9 cellular contexts compared by ENCODE assay signal in the genomic region with DNA sequence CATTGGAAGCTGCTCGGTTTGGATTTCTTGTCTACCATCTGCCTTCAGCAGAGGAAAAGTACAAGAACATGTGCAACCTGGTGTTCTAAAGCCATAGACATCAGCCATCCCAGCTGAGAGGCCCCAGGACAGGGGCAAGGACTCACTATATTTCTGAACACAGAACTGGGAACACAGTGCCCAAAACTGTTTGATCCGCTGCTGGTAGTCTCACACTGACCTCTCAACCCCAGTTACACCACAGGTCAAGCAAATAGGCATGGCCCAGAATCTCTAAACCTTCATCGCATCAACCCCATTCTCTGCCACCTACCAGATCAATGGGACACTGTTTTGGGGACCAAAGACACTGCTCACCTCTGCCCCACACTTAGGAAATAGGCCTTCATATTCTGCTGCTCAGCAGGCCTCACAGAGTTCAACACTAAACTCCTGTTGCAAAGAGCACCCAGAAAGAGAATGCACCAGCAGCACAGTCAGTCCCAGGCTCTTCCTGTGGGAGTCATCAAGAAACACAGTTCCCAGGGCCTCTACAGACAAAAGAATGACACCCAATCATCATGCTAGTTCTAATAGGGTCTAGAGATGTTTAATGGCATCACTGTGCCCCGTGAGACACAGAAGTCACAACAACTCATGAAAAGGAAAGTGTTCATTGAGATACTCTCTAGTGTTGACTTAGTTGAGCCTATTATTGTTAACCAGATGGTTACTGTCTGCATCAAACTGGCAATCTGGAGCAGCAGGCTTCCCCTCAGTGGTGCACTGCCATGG. TPM values are rescaled to one million over a fixed set of nuclear protein-coding genes. Genes with fewer than 3 reads are reported as not detected.
A peak's percentile ranks its signal among the peaks of the same experiment; 100 is the strongest.
DNase-seq lines count a peak whose midpoint lies in the region; ATAC-seq and TF ChIP-seq lines count a peak whose summit lies in the region.
"Had no signal": no experiment of that assay in that cellular context is flagged by ENCODE, and none has a peak within 500 bp of the region (broad histone marks: within the 10 kb centered on the region; RNA-seq: fewer than 3 reads in every experiment).

No MANE protein-coding gene starts in this region.

- no peaks in the 10 kb centered on the region for H3K9me3 ChIP-seq in hepatocyte (ENCODE audit: low read depth)
- H3K9me3 ChIP-seq in suprapubic skin, result no peaks in the 10 kb centered on the region

- CTCF ChIA-PET in activated CD8-positive, alpha-beta memory T cell treated with anti-CD3 and anti-CD28 coated beads, Interleukin-2, amount 10 ng/mL, durations not matched to agents 7 days and 5 days (lab: Charles Lee), result interaction anchor here (0.5 to 4.0 kb wide), 6 partner anchors 9 to 104 kb away, joined by 3 to 43 read pairs (median 14); partner anchors contain the start of gene HNRNPA0

- no peak for TF ChIP-seq EP300 in suprapubic skin (IDR thresholded peaks at IDR 0.05)

- no peak for ATAC-seq in activated CD8-positive, alpha-beta memory T cell treated with anti-CD3 and anti-CD28 coated beads, Interleukin-2, amount 10 ng/mL, durations not matched to agents 7 days and 5 days
- ATAC-seq in stimulated activated naive CD8-positive, alpha-beta T cell treated with anti-CD3 and anti-CD28 coated beads, Interleukin-15, amount 100 ng/mL, for 72 hours, result no peak
- ATAC-seq in GM21786 (IDR thresholded peaks at IDR 0.05; ENCODE audit: unreplicated experiment), result no peak

- H3K27ac Mint-ChIP-seq in activated CD8-positive, alpha-beta memory T cell treated with anti-CD3 and anti-CD28 coated beads, Interleukin-2, amount 10 ng/mL, durations not matched to agents 7 days and 5 days, result peak overlapping the region; percentile 23
- no peak overlapping the region for H3K27ac Mint-ChIP-seq in stimulated activated naive CD8-positive, alpha-beta T cell treated with anti-CD3 and anti-CD28 coated beads, Interleukin-15, amount 100 ng/mL, for 72 hours
- no peak overlapping the region for H3K27ac Mint-ChIP-seq in glutamatergic neuron (ENCODE audit: unreplicated experiment)

- no peak for TF ChIP-seq CTCF in hepatocyte (IDR thresholded peaks at IDR 0.05; ENCODE audit: poor library complexity)
- no peak for TF ChIP-seq CTCF in suprapubic skin (IDR thresholded peaks at IDR 0.05)
- TF ChIP-seq CTCF in glutamatergic neuron (IDR thresholded peaks at IDR 0.05; ENCODE audit: partially characterized antibody, unreplicated experiment), result no peak

- no peaks in the 10 kb centered on the region for H4K20me1 ChIP-seq in hepatocyte (ENCODE audit: insufficient read depth, poor library complexity, severe bottlenecking)

- H3K27me3 ChIP-seq in hepatocyte (no peaks in the 10 kb centered on the region), suprapubic skin (no peaks in the 10 kb centered on the region)

- H3K4me1 ChIP-seq in hepatocyte (ENCODE audit: insufficient read depth), result peaks cover 18% of the 10 kb centered on the region
- peaks cover 26% of the 10 kb centered on the region for H3K4me1 ChIP-seq in suprapubic skin

- no peak for TF ChIP-seq POLR2A in suprapubic skin (IDR thresholded peaks at IDR 0.05)

- H3K4me3 Mint-ChIP-seq in activated CD8-positive, alpha-beta memory T cell treated with anti-CD3 and anti-CD28 coated beads, Interleukin-2, amount 10 ng/mL, durations not matched to agents 7 days and 5 days, result no peak overlapping the region
- no peak overlapping the region for H3K4me3 Mint-ChIP-seq in stimulated activated naive CD8-positive, alpha-beta T cell treated with anti-CD3 and anti-CD28 coated beads, Interleukin-15, amount 100 ng/mL, for 72 hours
- H3K4me3 Mint-ChIP-seq in glutamatergic neuron (ENCODE audit: unreplicated experiment), result no peak overlapping the region

- peaks cover 25% of the 10 kb centered on the region for H3K79me2 ChIP-seq in hepatocyte

- no peaks in the 10 kb centered on the region for H3K36me3 ChIP-seq in hepatocyte (replicated peaks; ENCODE audit: insufficient read depth, low read depth)
- no peaks in the 10 kb centered on the region for H3K36me3 ChIP-seq in suprapubic skin

- H2AFZ ChIP-seq in hepatocyte, result peak overlapping the region; percentile 96

- H3K4me3 ChIP-seq in hepatocyte (peak overlapping the region; percentile 43), suprapubic skin (peak overlapping the region; percentile 50)

- WGBS in hepatocyte (ENCODE audit: low lambda C conversion rate, missing lambda C conversion rate), result 74% methylated on average over 4 of the region's 4 CpGs
- WGBS in suprapubic skin, result 96% methylated on average over 4 of the region's 4 CpGs

- no peaks in the 10 kb centered on the region for H3K27me3 Mint-ChIP-seq in activated CD8-positive, alpha-beta memory T cell treated with anti-CD3 and anti-CD28 coated beads, Interleukin-2, amount 10 ng/mL, durations not matched to agents 7 days and 5 days
- H3K27me3 Mint-ChIP-seq in stimulated activated naive CD8-positive, alpha-beta T cell treated with anti-CD3 and anti-CD28 coated beads, Interleukin-15, amount 100 ng/mL, for 72 hours, result no peaks in the 10 kb centered on the region
- no peaks in the 10 kb centered on the region for H3K27me3 Mint-ChIP-seq in glutamatergic neuron (ENCODE audit: unreplicated experiment)

- no peaks in the 10 kb centered on the region for H3K9me2 ChIP-seq in hepatocyte (replicated peaks; ENCODE audit: insufficient read depth)

- peak overlapping the region; percentile 96 for H3K4me2 ChIP-seq in hepatocyte

- H3K9me3 Mint-ChIP-seq in activated CD8-positive, alpha-beta memory T cell treated with anti-CD3 and anti-CD28 coated beads, Interleukin-2, amount 10 ng/mL, durations not matched to agents 7 days and 5 days (ENCODE audit: low read depth), result no peaks in the 10 kb centered on the region
- H3K9me3 Mint-ChIP-seq in stimulated activated naive CD8-positive, alpha-beta T cell treated with anti-CD3 and anti-CD28 coated beads, Interleukin-15, amount 100 ng/mL, for 72 hours, result peaks cover 2 to 7% of the 10 kb centered on the region in 2 donors
- peaks cover 2% of the 10 kb centered on the region for H3K9me3 Mint-ChIP-seq in glutamatergic neuron (ENCODE audit: unreplicated experiment)

- DNase-seq in activated CD8-positive, alpha-beta memory T cell treated with anti-CD3 and anti-CD28 coated beads, Interleukin-2, amount 10 ng/mL, durations not matched to agents 7 days and 5 days, result no peak
- DNase-seq in activated CD8-positive, alpha-beta memory T cell treated with anti-CD3 and anti-CD28 coated beads, Interleukin-2, amount 50 U/mL, for 4 hours, result no peak
- DNase-seq in NCI-H524 treated with DMSO at 0.1 percent for 48 hours (lab: John Stamatoyannopoulos, UW) (peak; percentile 28), hepatocyte (ENCODE audit: low spot score) (no peak), suprapubic skin (ENCODE audit: low spot score in 2 of 2) (no peak), glutamatergic neuron (no peak)
- no peak for DNase-seq in stimulated activated naive CD8-positive, alpha-beta T cell treated with anti-CD3 and anti-CD28 coated beads, Interleukin-15, amount 100 ng/mL, for 72 hours
- DNase-seq: NCI-H187 treated with DMSO at 0.1 percent for 48 hours had no signal

- H3K4me1 Mint-ChIP-seq in activated CD8-positive, alpha-beta memory T cell treated with anti-CD3 and anti-CD28 coated beads, Interleukin-2, amount 10 ng/mL, durations not matched to agents 7 days and 5 days, result no peaks in the 10 kb centered on the region
- peaks cover 22% of the 10 kb centered on the region for H3K4me1 Mint-ChIP-seq in stimulated activated naive CD8-positive, alpha-beta T cell treated with anti-CD3 and anti-CD28 coated beads, Interleukin-15, amount 100 ng/mL, for 72 hours
- peaks cover 7% of the 10 kb centered on the region for H3K4me1 Mint-ChIP-seq in glutamatergic neuron (ENCODE audit: low read depth, unreplicated experiment)

- H3K27ac ChIP-seq in hepatocyte (peak overlapping the region; percentile 75), suprapubic skin (no peak overlapping the region)

- peaks cover 5% of the 10 kb centered on the region for H3K36me3 Mint-ChIP-seq in activated CD8-positive, alpha-beta memory T cell treated with anti-CD3 and anti-CD28 coated beads, Interleukin-2, amount 10 ng/mL, durations not matched to agents 7 days and 5 days
- peaks cover 7% of the 10 kb centered on the region for H3K36me3 Mint-ChIP-seq in glutamatergic neuron (ENCODE audit: unreplicated experiment)

RNA-seq across cellular contexts. Expression of gene KLHL3, which starts 1.8 kb away (rescaled TPM):
- 1 to 10 TPM; 3.0 to 5.7 TPM for total RNA-seq in activated CD8-positive, alpha-beta memory T cell treated with anti-CD3 and anti-CD28 coated beads, Interleukin-2, amount 10 ng/mL, durations not matched to agents 7 days and 5 days
- total RNA-seq in hepatocyte (4.0 and 5.3 TPM in 2 replicates), suprapubic skin (10 to 100 TPM in 1 of 4 donors, 1 to 10 TPM in 3; 1.2 to 29.1 (median 3.4) TPM), glutamatergic neuron (ENCODE audit: unreplicated experiment) (5.7 TPM)
- 1.4 and 3.3 TPM in 2 replicates for polyA plus RNA-seq in hepatocyte

RNA-seq across cellular contexts. Expression of gene HNRNPA0, which starts 20.1 kb away (rescaled TPM):
- total RNA-seq in activated CD8-positive, alpha-beta memory T cell treated with anti-CD3 and anti-CD28 coated beads, Interleukin-2, amount 10 ng/mL, durations not matched to agents 7 days and 5 days, result 10 to 100 TPM; 26.0 to 34.0 TPM
- total RNA-seq in hepatocyte, result 25.9 and 30.8 TPM in 2 replicates
- 13.1 and 15.8 TPM in 2 replicates for polyA plus RNA-seq in hepatocyte
- total RNA-seq in suprapubic skin, result 1 to 10 TPM; 7.6 to 9.8 (median 8.7) TPM
- 65.2 TPM for total RNA-seq in glutamatergic neuron (ENCODE audit: unreplicated experiment)
